Comparison of ENCODE assay signal across 20 cellular contexts in the genomic region with DNA sequence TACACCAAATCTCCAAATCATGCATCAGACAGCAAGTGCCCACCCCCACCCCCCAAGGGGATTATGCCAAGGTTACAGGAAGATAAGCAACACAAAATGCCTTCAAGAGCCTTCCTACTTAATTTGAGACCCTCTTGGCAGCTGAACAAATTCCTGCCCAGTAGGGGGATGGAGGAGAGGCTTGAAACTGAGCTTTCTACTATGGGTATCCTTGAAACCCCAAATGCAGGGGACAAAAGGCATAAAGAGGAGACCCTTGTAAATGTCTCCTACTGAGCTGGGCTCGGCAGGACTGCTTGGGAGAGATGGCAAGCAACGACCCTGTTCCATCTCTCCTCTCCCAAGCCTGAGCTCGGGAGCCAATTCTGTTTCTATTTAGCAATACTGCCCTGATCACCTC. TPM values are rescaled to one million over a fixed set of nuclear protein-coding genes. Genes with fewer than 3 reads are reported as not detected.
DNase-seq lines count a peak whose midpoint lies in the region; ATAC-seq, FAIRE-seq and TF ChIP-seq lines count a peak whose summit lies in the region.
"Had no signal": no experiment of that assay in that cellular context is flagged by ENCODE, and none has a peak within 500 bp of the region (broad histone marks: within the 10 kb centered on the region; RNA-seq: fewer than 3 reads in every experiment).

No MANE protein-coding gene starts in this region.

- no peak for TF ChIP-seq CTCF in heart right ventricle (IDR thresholded peaks at IDR 0.05)
- TF ChIP-seq CTCF in kidney (IDR thresholded peaks at IDR 0.05; ENCODE audit: borderline replicate concordance, extremely low read depth, insufficient read depth): no peak

- no peak for FAIRE-seq in kidney (lab: Jason Lieb, UNC)
- FAIRE-seq: G401.6, GM12878 had no signal

- H3K36me3 Mint-ChIP-seq in T-cell: peaks cover 18% of the 10 kb centered on the region
- H3K36me3 Mint-ChIP-seq in stimulated activated memory B cell treated with anti-CD40 and anti-IgM and Interleukin-4, amounts not matched to agents 10 μg/mL and 1 μg/mL and 100 μg/mL, for 72 hours: peaks cover 57% of the 10 kb centered on the region

- no peaks in the 10 kb centered on the region for H3K9me3 Mint-ChIP-seq in T-cell
- H3K9me3 Mint-ChIP-seq in stimulated activated memory B cell treated with anti-CD40 and anti-IgM and Interleukin-4, amounts not matched to agents 10 μg/mL and 1 μg/mL and 100 μg/mL, for 72 hours: no peaks in the 10 kb centered on the region

- H3K36me3 ChIP-seq in heart right ventricle (peaks cover 0 to 46% (median 13%) of the 10 kb centered on the region in 9 donors), kidney (ENCODE audit: control insufficient read depth in 1 of 2, insufficient read depth in 2 of 2, low read length in 2 of 2) (peaks cover 0 to 4% of the 10 kb centered on the region in 2 donors)
- H3K36me3 ChIP-seq: right lobe of liver had no signal

- peak overlapping the region; percentile 45 to 93 (median 76) for H3K4me3 ChIP-seq in heart right ventricle
- peak overlapping the region; percentile 28 to 92 for H3K4me3 ChIP-seq in kidney (ENCODE audit: low read length in 2 of 2)
- H3K4me3 ChIP-seq: GM12878, right lobe of liver had no signal

- DNase-seq in heart right ventricle (no peak), Right ventricle myocardium inferior (ENCODE audit: missing footprints) (no peak), T-cell (no peak), kidney (no peak), NCI-H2081 (lab: John Stamatoyannopoulos, UW) (no peak), hepatic stellate cell (ENCODE audit: low spot score) (no peak)
- DNase-seq: activated CD8-positive, alpha-beta memory T cell treated with anti-CD3 and anti-CD28 coated beads, Interleukin-2, amount 10 ng/mL, durations not matched to agents 7 days and 5 days; Calu3; mammary epithelial cell; NCI-H1436 treated with DMSO at 0.1 percent for 48 hours; NCI-H2227 treated with DMSO at 0.1 percent for 48 hours; right lobe of liver; stimulated activated CD4-positive, alpha-beta T cell treated with anti-CD3 and anti-CD28 coated beads, Interleukin-1b, Interleukin-23, amount 100 ng/mL, for 48 hours had no signal

- CTCF ChIA-PET in T-cell (lab: Charles Lee): interaction anchor here (0.6 kb wide), 2 partner anchors 28 to 76 kb away, joined by 3 to 4 read pairs; no protein-coding TSS in a partner anchor

- peak overlapping the region in 1 of 2 donors; percentile 38 for H3K9ac ChIP-seq in kidney (ENCODE audit: low read length in 2 of 2)

- H3K9me3 ChIP-seq in heart right ventricle: no peaks in the 10 kb centered on the region
- no peaks in the 10 kb centered on the region for H3K9me3 ChIP-seq in kidney (ENCODE audit: control insufficient read depth in 1 of 2, low read length in 2 of 2)
- H3K9me3 ChIP-seq: gastroesophageal sphincter, right lobe of liver had no signal

- 34 to 48% methylated on average over 3 of the region's 3 CpGs for WGBS in heart right ventricle, 2 donors

- peaks cover 0 to 8% (median 0%) of the 10 kb centered on the region in 7 donors for H3K27me3 ChIP-seq in heart right ventricle
- H3K27me3 ChIP-seq: gastroesophageal sphincter, right lobe of liver had no signal

- H3K4me3 Mint-ChIP-seq in T-cell: peak overlapping the region; percentile 31 to 96 (median 46)
- peak overlapping the region; percentile 37 for H3K4me3 Mint-ChIP-seq in stimulated activated memory B cell treated with anti-CD40 and anti-IgM and Interleukin-4, amounts not matched to agents 10 μg/mL and 1 μg/mL and 100 μg/mL, for 72 hours
- H3K4me3 Mint-ChIP-seq: activated CD8-positive, alpha-beta memory T cell treated with anti-CD3 and anti-CD28 coated beads, Interleukin-2, amount 10 ng/mL, durations not matched to agents 7 days and 5 days had no signal

- H3K27ac ChIP-seq in heart right ventricle (peak overlapping the region in 9 of 10 donors; percentile 45 to 95 (median 92)), kidney (ENCODE audit: low read depth in 2 of 2, low read length in 2 of 2) (no peak overlapping the region)
- H3K27ac ChIP-seq: epithelial cell of prostate, gastroesophageal sphincter, right lobe of liver had no signal

- POLR2A ChIA-PET in T-cell (lab: Charles Lee): no interaction called here

- H3K4me1 ChIP-seq in heart right ventricle: peaks cover 0 to 85% (median 67%) of the 10 kb centered on the region in 9 donors
- H3K4me1 ChIP-seq in kidney (ENCODE audit: control insufficient read depth in 1 of 2, insufficient read depth in 1 of 2, low read depth in 1 of 2, low read length in 2 of 2): peaks cover 24 to 36% of the 10 kb centered on the region in 2 donors

- no peaks in the 10 kb centered on the region for H3K27me3 Mint-ChIP-seq in T-cell
- H3K27me3 Mint-ChIP-seq in stimulated activated memory B cell treated with anti-CD40 and anti-IgM and Interleukin-4, amounts not matched to agents 10 μg/mL and 1 μg/mL and 100 μg/mL, for 72 hours: no peaks in the 10 kb centered on the region

- ATAC-seq in heart right ventricle (no peak), Right ventricle myocardium inferior (no peak), T-cell (replicated peaks in 1 of 4) (no peak), HG02571 (IDR thresholded peaks at IDR 0.05; ENCODE audit: unreplicated experiment) (no peak)
- no peak for ATAC-seq in stimulated activated memory B cell treated with anti-CD40 and anti-IgM and Interleukin-4, amounts not matched to agents 10 μg/mL and 1 μg/mL and 100 μg/mL, for 72 hours
- ATAC-seq: activated CD4-positive, CD25-positive, alpha-beta regulatory T cell treated with anti-CD3 and anti-CD28 coated beads, Interleukin-2, amount 50 U/mL, for 24 hours; activated CD8-positive, alpha-beta memory T cell treated with anti-CD3 and anti-CD28 coated beads, Interleukin-2, amount 10 ng/mL, durations not matched to agents 7 days and 5 days; gastroesophageal sphincter; GM12878; right lobe of liver had no signal

- H3K4me1 Mint-ChIP-seq in T-cell: peaks cover 83 to 87% (median 85%) of the 10 kb centered on the region in 3 donors
- peaks cover 89% of the 10 kb centered on the region for H3K4me1 Mint-ChIP-seq in stimulated activated memory B cell treated with anti-CD40 and anti-IgM and Interleukin-4, amounts not matched to agents 10 μg/mL and 1 μg/mL and 100 μg/mL, for 72 hours

- intact Hi-C loops in heart right ventricle (cut with DNase I): loop anchor here in 2 of 10 donors (5.0 to 10.0 kb wide), 3 partner anchors 88 to 295 kb away; no protein-coding TSS in a partner anchor
- intact Hi-C loops in Right ventricle myocardium inferior (cut with DNase I): no loop called here
- intact Hi-C loops in kidney (cut with DNase I): no loop called here

- H3K27ac Mint-ChIP-seq in T-cell: peak overlapping the region in 1 of 2 donors; percentile 36
- no peak overlapping the region for H3K27ac Mint-ChIP-seq in stimulated activated memory B cell treated with anti-CD40 and anti-IgM and Interleukin-4, amounts not matched to agents 10 μg/mL and 1 μg/mL and 100 μg/mL, for 72 hours
- H3K27ac Mint-ChIP-seq: activated CD8-positive, alpha-beta memory T cell treated with anti-CD3 and anti-CD28 coated beads, Interleukin-2, amount 10 ng/mL, durations not matched to agents 7 days and 5 days had no signal

RNA-seq across cellular contexts. Expression of a gene that starts 3.5 kb away (rescaled TPM):
- total RNA-seq in heart right ventricle (100 to 1,000 TPM; 247 to 566 (median 322) TPM), Right ventricle myocardium inferior (458 TPM), T-cell (10 to 100 TPM; 23.5 to 31.3 (median 27.4) TPM), kidney (19.1 TPM)
- polyA plus RNA-seq in heart right ventricle (100 to 1,000 TPM in 1 of 2 donors, 10 to 100 TPM in 1; 97.0 to 102 TPM), kidney (ENCODE audit: insufficient read depth, low read depth, low replicate concordance) (20.9 TPM)

RNA-seq across cellular contexts. Expression of a gene that starts 34.2 kb away (rescaled TPM):
- total RNA-seq in heart right ventricle (10 to 100 TPM in 9 of 10 donors, 1 to 10 TPM in 1; 9.1 to 23.1 (median 16.3) TPM), Right ventricle myocardium inferior (16.6 TPM), T-cell (10 to 100 TPM; 32.5 to 64.6 (median 46.8) TPM), kidney (25.9 TPM)
- polyA plus RNA-seq in heart right ventricle (10 to 100 TPM in 1 of 2 donors, 1 to 10 TPM in 1; 5.6 to 10.4 TPM), kidney (ENCODE audit: insufficient read depth, low read depth, low replicate concordance) (52.4 TPM)

RNA-seq across cellular contexts. Expression of a gene that starts 40.5 kb away (rescaled TPM):
- total RNA-seq in heart right ventricle: 1 to 10 TPM in 4 of 10 donors, under 1 TPM in 6; 0.12 to 1.9 (median 0.66) TPM
- polyA plus RNA-seq in heart right ventricle: under 1 TPM; 0.30 to 0.73 TPM
- total RNA-seq in Right ventricle myocardium inferior: 1.7 TPM
- total RNA-seq in T-cell: 1 to 10 TPM in 4 of 5 donors, under 1 TPM in 1; 0.93 to 2.3 (median 1.3) TPM
- 0.69 TPM for total RNA-seq in kidney
- polyA plus RNA-seq in kidney (ENCODE audit: insufficient read depth, low read depth, low replicate concordance): 1.6 TPM
- total RNA-seq: GM12878, mammary epithelial cell had no signal
- polyA plus RNA-seq: GM12878, mammary epithelial cell had no signal

RNA-seq across cellular contexts. Expression of a gene that starts 59.5 kb away (rescaled TPM):
- 100 to 1,000 TPM; 174 to 245 (median 211) TPM for total RNA-seq in heart right ventricle
- polyA plus RNA-seq in heart right ventricle: 100 to 1,000 TPM in 1 of 2 donors, 10 to 100 TPM in 1; 31.8 to 107 TPM
- total RNA-seq in Right ventricle myocardium inferior: 185 TPM
- 100 to 1,000 TPM in 1 of 5 donors, 10 to 100 TPM in 4; 84.0 to 101 (median 94.6) TPM for total RNA-seq in T-cell
- total RNA-seq in kidney: 182 TPM
- 101 TPM for polyA plus RNA-seq in kidney (ENCODE audit: insufficient read depth, low read depth, low replicate concordance)

Comparison
In these comparisons a context has a peak if more than half of its experiments do, and no peak if none do; other contexts are left out.
1. H3K27ac ChIP-seq: peak in heart right ventricle (9 of 10); none in kidney (0 of 2).
2. RNA of a gene that starts 3.5 kb away (total RNA-seq): 458 TPM in Right ventricle myocardium inferior (single experiment) and 247 to 566 TPM in heart right ventricle; 23.5 to 31.3 TPM in T-cell and 19.1 TPM in kidney (single experiment); every median in the first group is over 4 times any median in the second.